In the genomic region with DNA sequence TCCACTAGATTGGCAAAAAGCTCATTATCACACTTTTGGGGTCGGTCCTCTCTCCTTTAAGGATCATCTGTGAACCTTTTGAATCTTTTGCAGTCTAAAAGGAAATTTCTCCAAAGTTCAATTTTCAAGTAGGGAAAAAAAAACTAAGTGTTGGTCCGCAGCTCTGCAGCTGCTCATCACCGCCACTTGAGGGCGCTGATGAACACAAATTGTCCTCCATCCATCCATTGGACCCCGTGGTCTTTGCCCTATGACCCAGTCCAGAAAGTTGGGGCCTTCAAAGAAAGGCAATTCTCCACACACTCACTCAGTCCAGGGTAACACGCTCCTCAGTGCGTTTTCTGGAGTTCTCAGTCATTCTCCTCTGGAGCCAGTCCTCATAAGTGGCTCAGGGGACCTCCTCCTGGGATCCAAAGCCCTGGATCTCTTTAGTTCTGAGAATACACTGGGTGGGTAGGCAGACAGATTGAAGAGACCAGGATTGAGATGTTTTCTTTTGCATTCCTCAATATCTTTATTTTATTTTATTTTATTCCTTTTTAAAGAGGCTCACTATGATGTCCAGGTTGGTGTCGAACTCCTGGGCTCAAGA, we compare ENCODE assay signal across 1 cellular context.
TF ChIP-seq lines count a peak whose summit lies in the region.

No MANE protein-coding gene starts in this region.

TF ChIP-seq in Ishikawa, 13 proteins besides CTCF, POLR2A, EP300 and RAD21 (continued from another document):
- TF ChIP-seq NFIC (IDR thresholded peaks at IDR 0.05) (no peak), TEAD4 (IDR thresholded peaks at IDR 0.05) (no peak), EGR1 (IDR thresholded peaks at IDR 0.05) (no peak), CREB1 (IDR thresholded peaks at IDR 0.05; ENCODE audit: low read depth) (no peak), TAF1 (IDR thresholded peaks at IDR 0.05; ENCODE audit: low read depth) (no peak), ZBTB7A (IDR thresholded peaks at IDR 0.05; ENCODE audit: low read depth) (no peak), YY1 (IDR thresholded peaks at IDR 0.05; ENCODE audit: low read depth) (no peak)
- TF ChIP-seq, protein P1, sequence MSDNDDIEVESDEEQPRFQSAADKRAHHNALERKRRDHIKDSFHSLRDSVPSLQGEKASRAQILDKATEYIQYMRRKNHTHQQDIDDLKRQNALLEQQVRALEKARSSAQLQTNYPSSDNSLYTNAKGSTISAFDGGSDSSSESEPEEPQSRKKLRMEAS (IDR thresholded peaks at IDR 0.05), result no peak
